8 cellular contexts compared by ENCODE assay signal in the genomic region with DNA sequence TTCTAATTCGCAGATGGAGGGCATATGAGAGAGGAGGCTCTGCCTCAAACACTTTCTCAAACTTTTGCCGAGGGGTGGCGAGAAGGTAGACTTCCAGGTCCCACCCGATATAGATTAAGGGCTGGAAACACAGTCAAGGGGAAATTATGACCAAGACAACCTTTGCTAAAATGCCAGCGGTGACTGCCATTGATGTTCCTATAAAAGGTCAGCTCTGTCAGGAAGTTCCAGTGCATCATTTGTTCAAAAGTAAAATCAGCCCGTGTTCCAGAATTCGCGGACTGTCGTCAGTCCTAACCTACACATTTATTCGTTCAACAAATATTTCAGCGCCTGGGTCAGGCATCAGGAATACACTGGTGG. TPM values are rescaled to one million over a fixed set of nuclear protein-coding genes. Genes with fewer than 3 reads are reported as not detected.
DNase-seq lines count a peak whose midpoint lies in the region; ATAC-seq, FAIRE-seq and TF ChIP-seq lines count a peak whose summit lies in the region.

No MANE protein-coding gene starts in this region.

- peaks cover 40% of the 10 kb centered on the region for H3K36me3 Mint-ChIP-seq in CD4-positive, alpha-beta T cell (ENCODE audit: low read depth)

- CTCF ChIA-PET in CD4-positive, alpha-beta T cell (lab: Charles Lee) = no interaction called here

- H3K27ac Mint-ChIP-seq in CD4-positive, alpha-beta T cell = peak overlapping the region; percentile 87

- no peak for TF ChIP-seq POLR2A in vagina (IDR thresholded peaks at IDR 0.05)

- peaks cover 6% of the 10 kb centered on the region for H3K27me3 Mint-ChIP-seq in CD4-positive, alpha-beta T cell

- H3K4me3 Mint-ChIP-seq in CD4-positive, alpha-beta T cell = peak overlapping the region; percentile 97

- H3K4me1 ChIP-seq in lung (ENCODE audit: control insufficient read depth in 2 of 2, insufficient read depth in 2 of 2, low read length in 2 of 2) (peaks cover 6 to 20% of the 10 kb centered on the region in 2 donors), vagina (peaks cover 34% of the 10 kb centered on the region)

- DNase-seq in CD4-positive, alpha-beta T cell = peak in 3 of 10 experiments; percentile 1 to 4 (median 4)
- DNase-seq in KG1 (lab: John Stamatoyannopoulos, UW) = peak; percentile 38
- DNase-seq in brain microvascular endothelial cell = peak; percentile 0
- DNase-seq in lung (ENCODE audit: low spot score) = no peak
- DNase-seq in vagina (ENCODE audit: extremely low spot score in 2 of 2) = no peak
- no peak for DNase-seq in urothelium cell line (ENCODE audit: low spot score)
- no peak for DNase-seq in NCI-H2029 treated with DMSO at 0.1 percent for 48 hours (lab: John Stamatoyannopoulos, UW)

- in situ Hi-C loops in brain microvascular endothelial cell (cut with HindIII; ENCODE audit: low pct_ligation_motif_present, low sequenced_read_pairs) = no loop called here

- no peaks in the 10 kb centered on the region for H3K36me3 ChIP-seq in brain microvascular endothelial cell (replicated peaks)
- no peaks in the 10 kb centered on the region for H3K36me3 ChIP-seq in lung (ENCODE audit: control insufficient read depth in 2 of 2, insufficient read depth in 2 of 2, low read length in 2 of 2)
- no peaks in the 10 kb centered on the region for H3K36me3 ChIP-seq in vagina

- H3K4me3 ChIP-seq in brain microvascular endothelial cell (ENCODE audit: low read depth, low read length) = peak overlapping the region; percentile 97
- H3K4me3 ChIP-seq in lung = peak overlapping the region; percentile 68
- peak overlapping the region; percentile 78 to 88 for H3K4me3 ChIP-seq in vagina

- intact Hi-C loops in CD4-positive, alpha-beta T cell (cut with DNase I, micrococcal nuclease) = loop anchor here (2.0 to 10.0 kb wide), 2 partner anchors 137 to 139 kb away; partner anchors contain the start of genes ATG2B (in 2 of the 2) and GSKIP (in 2 of the 2)
- intact Hi-C loops in vagina (cut with DNase I) = no loop called here

- H3K9me3 ChIP-seq in CD4-positive, alpha-beta T cell (ENCODE audit: control insufficient read depth, low read length) = no peaks in the 10 kb centered on the region
- H3K9me3 ChIP-seq in lung (ENCODE audit: control insufficient read depth in 2 of 2, insufficient read depth in 1 of 2, low read length in 1 of 2) (no peaks in the 10 kb centered on the region), vagina (no peaks in the 10 kb centered on the region)

- no peak for TF ChIP-seq CTCF in CD4-positive, alpha-beta T cell (IDR thresholded peaks at IDR 0.05)
- TF ChIP-seq CTCF in brain microvascular endothelial cell (IDR thresholded peaks at IDR 0.05; ENCODE audit: low read depth, low read length, missing control alignments) (no peak), lung (IDR thresholded peaks at IDR 0.05; ENCODE audit: control extremely low read depth, extremely low read depth) (no peak), vagina (IDR thresholded peaks at IDR 0.05) (no peak)

- POLR2A ChIA-PET in CD4-positive, alpha-beta T cell (lab: Charles Lee) = no interaction called here

- no peak for FAIRE-seq in urothelium cell line (lab: Jason Lieb, UNC)

- peak overlapping the region; percentile 93 for H3K27ac ChIP-seq in CD4-positive, alpha-beta T cell (ENCODE audit: low read depth, low read length)
- H3K27ac ChIP-seq in brain microvascular endothelial cell (peak overlapping the region; percentile 89), lung (ENCODE audit: low read depth in 1 of 2, low read length in 1 of 2) (peak overlapping the region; percentile 92 to 97), vagina (peak overlapping the region; percentile 98)

- H3K4me1 Mint-ChIP-seq in CD4-positive, alpha-beta T cell (ENCODE audit: low read depth) = peaks cover 40% of the 10 kb centered on the region

- no peak for ATAC-seq in CD4-positive, alpha-beta T cell (ENCODE audit: poor library complexity)
- ATAC-seq in lung (ENCODE audit: insufficient read depth, low FRiP score) = no peak
- ATAC-seq in GM18861 (IDR thresholded peaks at IDR 0.05; ENCODE audit: unreplicated experiment) = no peak

- no peaks in the 10 kb centered on the region for H3K9me3 Mint-ChIP-seq in CD4-positive, alpha-beta T cell

- WGBS in lung, 2 donors = 3% methylated on average over 11 of the region's 11 CpGs

- no peaks in the 10 kb centered on the region for H3K27me3 ChIP-seq in CD4-positive, alpha-beta T cell (ENCODE audit: control insufficient read depth, insufficient read depth, low read length)
- H3K27me3 ChIP-seq in brain microvascular endothelial cell (replicated peaks) (no peaks in the 10 kb centered on the region), lung (ENCODE audit: control insufficient read depth, insufficient read depth) (no peaks in the 10 kb centered on the region), vagina (no peaks in the 10 kb centered on the region)

RNA-seq across cellular contexts. Expression of gene PAPOLA, which starts 0.8 kb away (rescaled TPM):
- 100 to 1,000 TPM; 140 to 148 TPM for total RNA-seq in CD4-positive, alpha-beta T cell
- total RNA-seq in lung (100 to 1,000 TPM; 124 to 285 TPM), vagina (143 TPM)
- polyA plus RNA-seq in lung = 10 to 100 TPM; 62.2 to 68.6 TPM

Comparison
In these comparisons a context has a peak if more than half of its experiments do, and no peak if none do; other contexts are left out.
1. DNase-seq: peak in KG1 (single experiment) and brain microvascular endothelial cell (single experiment); none in lung (single experiment), vagina (0 of 2), urothelium cell line (single experiment) and NCI-H2029 treated with DMSO at 0.1 percent for 48 hours (single experiment).
2. Peak in every context shown above with its lines, with median percentiles within 50 percentile points of each other: H3K27ac ChIP-seq and H3K4me3 ChIP-seq.